8 cellular contexts compared by ENCODE assay signal in the genomic region with DNA sequence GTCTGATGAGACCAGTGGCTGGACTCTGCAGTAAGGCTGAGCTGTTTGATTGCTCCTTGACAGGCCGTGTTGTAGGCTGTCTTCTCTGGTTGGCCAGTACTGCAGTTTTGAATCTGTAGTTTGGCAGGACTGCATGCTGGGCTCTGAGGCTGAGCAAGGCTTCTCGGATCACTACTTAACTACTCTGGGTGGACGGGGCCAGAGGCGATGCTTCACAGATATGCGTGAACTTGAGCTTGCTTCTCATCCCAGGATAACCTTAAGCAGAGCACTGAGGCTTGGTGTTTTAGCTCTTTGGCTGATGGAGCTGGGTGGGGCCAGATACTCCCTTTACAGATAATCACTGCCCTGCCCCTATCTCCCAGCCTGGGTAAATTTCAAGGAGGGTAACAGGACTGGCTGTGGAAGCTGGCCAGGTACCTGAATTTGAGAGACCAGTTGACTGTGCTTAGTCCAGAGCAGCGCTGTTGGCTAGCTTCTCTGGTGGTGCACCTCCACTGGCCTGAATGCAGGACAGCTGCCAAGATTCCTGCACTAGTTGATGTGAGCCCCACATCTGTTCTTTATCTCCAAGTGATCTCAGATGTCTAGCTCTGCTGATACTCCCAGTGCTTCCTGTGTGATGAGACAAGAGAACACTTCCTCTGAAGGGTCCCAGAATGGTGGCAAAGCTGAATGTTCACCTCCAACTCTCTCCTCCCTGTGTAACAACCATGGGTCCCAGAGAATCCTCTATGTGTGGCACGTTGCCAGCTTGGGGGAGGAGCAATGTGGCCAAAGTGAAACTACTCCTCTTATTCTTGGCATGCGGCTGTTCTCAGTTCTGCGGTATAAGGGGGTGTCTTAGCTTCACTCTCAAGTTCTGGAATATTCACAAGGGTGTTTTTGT. TPM values are rescaled to one million over a fixed set of nuclear protein-coding genes. Genes with fewer than 3 reads are reported as not detected.
DNase-seq lines count a peak whose midpoint lies in the region; ATAC-seq and TF ChIP-seq lines count a peak whose summit lies in the region.

No MANE protein-coding gene starts in this region.

- intact Hi-C loops in activated T-helper 1 cell treated with anti-CD3 and anti-CD28 coated beads, Interleukin-12 subunit alpha, Interleukin-12 subunit beta, Interleukin-2, Interleukin-4 antibody, amounts not matched to agents 30 ng/mL and 10 ng/mL and 1 ng/mL, durations not matched to agents 14 hours and 24 hours and 36 hours (cut with micrococcal nuclease): no loop called here

- peaks cover 45% of the 10 kb centered on the region for H3K4me1 Mint-ChIP-seq in activated T-helper 1 cell treated with anti-CD3 and anti-CD28 coated beads, Interleukin-12 subunit alpha, Interleukin-12 subunit beta, Interleukin-2, Interleukin-4 antibody, amounts not matched to agents 30 ng/mL and 10 ng/mL and 1 ng/mL, durations not matched to agents 14 hours and 24 hours and 36 hours (ENCODE audit: low read depth)

- H3K9me3 Mint-ChIP-seq in activated T-helper 1 cell treated with anti-CD3 and anti-CD28 coated beads, Interleukin-12 subunit alpha, Interleukin-12 subunit beta, Interleukin-2, Interleukin-4 antibody, amounts not matched to agents 30 ng/mL and 10 ng/mL and 1 ng/mL, durations not matched to agents 14 hours and 24 hours and 36 hours: peaks cover 7% of the 10 kb centered on the region

- no peaks in the 10 kb centered on the region for H3K27me3 Mint-ChIP-seq in activated T-helper 1 cell treated with anti-CD3 and anti-CD28 coated beads, Interleukin-12 subunit alpha, Interleukin-12 subunit beta, Interleukin-2, Interleukin-4 antibody, amounts not matched to agents 30 ng/mL and 10 ng/mL and 1 ng/mL, durations not matched to agents 14 hours and 24 hours and 36 hours (ENCODE audit: insufficient read depth)

- no peak for TF ChIP-seq CTCF in foreskin keratinocyte (conservative IDR thresholded peaks at IDR 0.05)
- TF ChIP-seq CTCF in GM13976 (IDR thresholded peaks at IDR 0.05; ENCODE audit: borderline replicate concordance, control extremely low read depth, extremely low read depth, insufficient read depth, missing control alignments): no peak

- peak overlapping the region; percentile 12 for H3K4me3 Mint-ChIP-seq in activated T-helper 1 cell treated with anti-CD3 and anti-CD28 coated beads, Interleukin-12 subunit alpha, Interleukin-12 subunit beta, Interleukin-2, Interleukin-4 antibody, amounts not matched to agents 30 ng/mL and 10 ng/mL and 1 ng/mL, durations not matched to agents 14 hours and 24 hours and 36 hours

- peaks cover 4% of the 10 kb centered on the region for H3K27me3 ChIP-seq in foreskin keratinocyte

- H3K27ac Mint-ChIP-seq in activated T-helper 1 cell treated with anti-CD3 and anti-CD28 coated beads, Interleukin-12 subunit alpha, Interleukin-12 subunit beta, Interleukin-2, Interleukin-4 antibody, amounts not matched to agents 30 ng/mL and 10 ng/mL and 1 ng/mL, durations not matched to agents 14 hours and 24 hours and 36 hours: peak overlapping the region; percentile 9

- peaks cover 3% of the 10 kb centered on the region for H3K36me3 Mint-ChIP-seq in activated T-helper 1 cell treated with anti-CD3 and anti-CD28 coated beads, Interleukin-12 subunit alpha, Interleukin-12 subunit beta, Interleukin-2, Interleukin-4 antibody, amounts not matched to agents 30 ng/mL and 10 ng/mL and 1 ng/mL, durations not matched to agents 14 hours and 24 hours and 36 hours (ENCODE audit: low read depth)

- peaks cover 5% of the 10 kb centered on the region for H3K4me1 ChIP-seq in foreskin keratinocyte

- ATAC-seq in foreskin keratinocyte: peak; percentile 28
- no peak for ATAC-seq in GM21526 (IDR thresholded peaks at IDR 0.05; ENCODE audit: low FRiP score, unreplicated experiment)

- peak in 2 of 3 experiments; percentile 4 to 6 for DNase-seq in NCI-H1417 (lab: John Stamatoyannopoulos, UW)
- DNase-seq in NCI-H1417 treated with DMSO at 0.1 percent for 48 hours (lab: John Stamatoyannopoulos, UW): no peak
- DNase-seq in NCI-H460 (ENCODE audit: extremely low read depth, low read depth): peak; percentile 65
- peak; percentile 38 for DNase-seq in activated T-helper 1 cell treated with anti-CD3 and anti-CD28 coated beads, Interleukin-12 subunit alpha, Interleukin-12 subunit beta, Interleukin-2, Interleukin-4 antibody, amounts not matched to agents 30 ng/mL and 10 ng/mL and 1 ng/mL, durations not matched to agents 14 hours and 24 hours and 36 hours (ENCODE audit: low spot score)
- peak in 1 of 2 donors; percentile 13 for DNase-seq in foreskin keratinocyte
- DNase-seq in putamen (ENCODE audit: low spot score): peak; percentile 13
- no peak for DNase-seq in GM13976 (ENCODE audit: low spot score)

- H3K27ac ChIP-seq in foreskin keratinocyte: no peak overlapping the region

- in situ Hi-C loops in GM13976 (cut with MboI; ENCODE audit: low sequenced_read_pairs, unreplicated experiment): no loop called here

RNA-seq across cellular contexts. Expression of a gene that starts 37.9 kb away (rescaled TPM):
- total RNA-seq in NCI-H460 (2014; rRNA removed; shearing (Covaris generic)): 62.6 and 86.2 TPM in 2 replicates
- polyA plus RNA-seq in NCI-H460 (2014; cell fraction: nucleus; rRNA removed): 155 and 166 TPM in 2 replicates
- 7.5 and 8.3 TPM in 2 replicates for total RNA-seq in activated T-helper 1 cell treated with anti-CD3 and anti-CD28 coated beads, Interleukin-12 subunit alpha, Interleukin-12 subunit beta, Interleukin-2, Interleukin-4 antibody, amounts not matched to agents 30 ng/mL and 10 ng/mL and 1 ng/mL, durations not matched to agents 14 hours and 24 hours and 36 hours
- 48.2 and 49.3 TPM in 2 replicates for total RNA-seq in foreskin keratinocyte
- polyA plus RNA-seq in foreskin keratinocyte: 65.7 and 68.3 TPM in 2 replicates

Comparison
In these comparisons a context has a peak if more than half of its experiments do, and no peak if none do; other contexts are left out.
1. DNase-seq: peak in NCI-H1417 (2 of 3), NCI-H460 (single experiment), activated T-helper 1 cell treated with anti-CD3 and anti-CD28 coated beads, Interleukin-12 subunit alpha, Interleukin-12 subunit beta, Interleukin-2, Interleukin-4 antibody, amounts not matched to agents 30 ng/mL and 10 ng/mL and 1 ng/mL, durations not matched to agents 14 hours and 24 hours and 36 hours (single experiment) and putamen (single experiment); none in NCI-H1417 treated with DMSO at 0.1 percent for 48 hours (single experiment) and GM13976 (single experiment).